25 cellular contexts compared by ENCODE assay signal in the genomic region with DNA sequence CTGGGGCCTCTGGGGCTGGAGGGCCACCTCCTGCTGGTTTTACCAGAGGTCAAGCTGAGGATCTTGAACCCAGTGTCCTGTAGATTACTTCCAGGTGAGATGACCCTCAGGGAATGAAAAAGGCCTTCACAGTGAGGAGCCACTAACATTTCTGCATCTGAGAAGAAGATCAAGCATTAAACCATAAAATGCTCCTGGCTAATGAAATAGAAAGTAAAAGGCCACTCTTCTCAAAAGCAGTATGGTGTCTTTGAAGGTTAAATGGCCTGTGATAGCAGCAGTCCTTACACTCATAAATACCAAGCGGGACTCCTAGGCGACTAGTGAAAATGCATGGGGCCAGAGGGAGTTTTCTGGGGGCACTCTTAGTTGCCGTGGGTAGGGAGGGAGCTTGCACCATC. TPM values are rescaled to one million over a fixed set of nuclear protein-coding genes. Genes with fewer than 3 reads are reported as not detected.
DNase-seq lines count a peak whose midpoint lies in the region; FAIRE-seq and TF ChIP-seq lines count a peak whose summit lies in the region.
"Had no signal": no experiment of that assay in that cellular context is flagged by ENCODE, and none has a peak within 500 bp of the region (broad histone marks: within the 10 kb centered on the region; RNA-seq: fewer than 3 reads in every experiment).

No MANE protein-coding gene starts in this region.

- H4K5ac ChIP-seq in H1 (ENCODE audit: insufficient read length, low read depth, low read length): no peak overlapping the region

- no peak overlapping the region for H3K14ac ChIP-seq in H1 (ENCODE audit: insufficient read length)

- H3K9ac ChIP-seq in H1 (replicated peaks in 1 of 4; ENCODE audit: extremely low read depth in 1 of 4, low read depth in 3 of 4, low read length in 3 of 4) (no peak overlapping the region), neural progenitor cell (no peak overlapping the region)
- H3K9ac ChIP-seq: BLaER1 had no signal

- H3K4me3 ChIP-seq in H1 (ENCODE audit: extremely low read depth in 1 of 4, insufficient read depth in 2 of 4, low read depth in 3 of 4, low read length in 4 of 4) (no peak overlapping the region), neural progenitor cell (no peak overlapping the region)
- H3K4me3 ChIP-seq: A549, BLaER1 had no signal

- peak overlapping the region; percentile 85 for H3K27ac Mint-ChIP-seq in neural progenitor cell
- H3K27ac Mint-ChIP-seq: CD14-positive monocyte, HFFc6, IgD-negative memory B cell had no signal

- peaks cover 52% of the 10 kb centered on the region for H3K4me1 Mint-ChIP-seq in neural progenitor cell

- H3K79me2 ChIP-seq in H1 (ENCODE audit: control insufficient read depth in 1 of 2, insufficient read depth in 2 of 2, low read length in 2 of 2): no peaks in the 10 kb centered on the region
- H3K79me2 ChIP-seq in neural progenitor cell (ENCODE audit: low read depth): no peaks in the 10 kb centered on the region

- no peak for FAIRE-seq in H1 (lab: Jason Lieb, UNC)
- FAIRE-seq: A549, G401.6, GM12891, GM19239, H54, HepG2, HTR-8/SVneo had no signal

- H3K23me2 ChIP-seq in H1 (ENCODE audit: low read depth, low read length): no peaks in the 10 kb centered on the region

- POLR2A ChIA-PET in H1 (lab: Charles Lee; ENCODE audit: partially characterized antibody): interaction anchor here (0.6 kb wide), 1 partner anchor 207 kb away, joined by 3 read pairs; no protein-coding TSS in a partner anchor

- no peak overlapping the region for H2BK120ac ChIP-seq in H1 (replicated peaks; ENCODE audit: low read depth, low read length)

- H3K9me3 Mint-ChIP-seq in neural progenitor cell: peaks cover 9% of the 10 kb centered on the region

- TF ChIP-seq CTCF in H1 (IDR thresholded peaks at IDR 0.05; ENCODE audit: control extremely low read depth in 1 of 3, insufficient read depth in 1 of 3, low read depth in 1 of 3, low read length in 3 of 3) (no peak), neural progenitor cell (IDR thresholded peaks at IDR 0.05) (no peak)

- H3K4me1 ChIP-seq in H1 (replicated peaks in 1 of 4; ENCODE audit: control insufficient read depth in 3 of 4, insufficient read depth in 4 of 4, low read length in 3 of 4): peaks cover 7 to 13% (median 8%) of the 10 kb centered on the region in 4 experiments; a peak in 5 of 7 replicates
- peaks cover 27% of the 10 kb centered on the region for H3K4me1 ChIP-seq in neural progenitor cell
- H3K4me1 ChIP-seq: A549 had no signal

- H3K23ac ChIP-seq in H1 (ENCODE audit: insufficient read length): no peak overlapping the region

- no peak overlapping the region for H2BK12ac ChIP-seq in H1 (ENCODE audit: low read depth, low read length)

- no peak for TF ChIP-seq POLR2A in H1 (IDR thresholded peaks at IDR 0.05; ENCODE audit: control extremely low read depth in 1 of 2, low read depth in 2 of 2, low read length in 2 of 2)

- no peak overlapping the region for H2BK15ac ChIP-seq in H1 (ENCODE audit: low read length)

- H3K36me3 ChIP-seq in H1 (ENCODE audit: control insufficient read depth in 2 of 4, insufficient read depth in 4 of 4, low read length in 3 of 4) (no peaks in the 10 kb centered on the region), neural progenitor cell (no peaks in the 10 kb centered on the region)
- H3K36me3 ChIP-seq: BLaER1 had no signal

- WGBS in H1 (ENCODE audit: extremely low coverage in 1 of 2, insufficient coverage in 1 of 2, insufficient read length in 1 of 2, insufficient replicate concordance in 2 of 2, low coverage in 1 of 2, low lambda C conversion rate in 2 of 2, missing lambda C conversion rate in 1 of 2), 2 experiments: 27% methylated on average over 3 of the region's 3 CpGs; no CpG with 5 or more reads in 1 of the 2 experiments

- H3K4ac ChIP-seq in H1 (replicated peaks; ENCODE audit: insufficient read length, low read depth, low read length): no peak overlapping the region

- no peak overlapping the region for H2AK5ac ChIP-seq in H1 (ENCODE audit: low read depth, low read length)

- 0 out of 4 replicates have a peak overlapping the region, but pooled peaks have one; percentile 24 for H3K4me2 ChIP-seq in H1 (ENCODE audit: insufficient read depth in 1 of 2, low read depth in 2 of 2, low read length in 2 of 2)
- H3K4me2 ChIP-seq in neural progenitor cell: no peak overlapping the region
- H3K4me2 ChIP-seq: A549, BLaER1 had no signal

- H2AFZ ChIP-seq in H1 (ENCODE audit: low read length): no peak overlapping the region
- no peak overlapping the region for H2AFZ ChIP-seq in neural progenitor cell (replicated peaks)

- H3K36me3 Mint-ChIP-seq in neural progenitor cell: peaks cover 4% of the 10 kb centered on the region
- H3K36me3 Mint-ChIP-seq: CD14-positive monocyte; CD4-positive, alpha-beta memory T cell; IgD-negative memory B cell had no signal

- H2BK20ac ChIP-seq in H1 (ENCODE audit: low read length): no peak overlapping the region

- H3F3A ChIP-seq in neural progenitor cell (ENCODE audit: low read depth): peaks cover 17% of the 10 kb centered on the region

- TF ChIP-seq EP300 in H1 (IDR thresholded peaks at IDR 0.05; ENCODE audit: borderline replicate concordance in 1 of 2, low read depth in 2 of 2, low read length in 2 of 2): no peak

- no peaks in the 10 kb centered on the region for H3K79me1 ChIP-seq in H1 (ENCODE audit: low read depth, low read length)

- H4K20me1 ChIP-seq in H1 (replicated peaks in 1 of 2; ENCODE audit: control insufficient read depth in 1 of 2, insufficient read depth in 2 of 2, low read length in 2 of 2) (no peaks in the 10 kb centered on the region), neural progenitor cell (ENCODE audit: low read depth) (no peaks in the 10 kb centered on the region)
- H4K20me1 ChIP-seq: BLaER1 had no signal

- no peak overlapping the region for H4K8ac ChIP-seq in H1 (ENCODE audit: extremely low read depth, insufficient read depth, low read length)

- CTCF ChIA-PET in H1 (lab: Charles Lee; ENCODE audit: partially characterized antibody): interaction anchor here (0.7 kb wide), 1 partner anchor 16 kb away, joined by 3 read pairs; no protein-coding TSS in a partner anchor

- TF ChIP-seq RAD21 in H1 (IDR thresholded peaks at IDR 0.05 in 1 of 2, conservative IDR thresholded peaks at IDR 0.05 in 1 of 2; ENCODE audit: low read depth in 2 of 2, low read length in 2 of 2): no peak

- no peak overlapping the region for H4K91ac ChIP-seq in H1 (replicated peaks; ENCODE audit: insufficient read length, low read length)

- peak; percentile 19 for DNase-seq in activated effector memory CD4-positive, alpha-beta T cell treated with anti-CD3 and anti-CD28 coated beads, Interleukin-2, amount 50 U/mL, for 16 hours
- no peak for DNase-seq in activated effector memory CD4-positive, alpha-beta T cell treated with Interleukin-2 at 50 U/mL for 16 hours
- DNase-seq in H1 (ENCODE audit: low read depth in 1 of 2, low spot score in 2 of 2): no peak
- DNase-seq in neural progenitor cell (ENCODE audit: low spot score): no peak
- no peak for DNase-seq in NCI-H2107 (lab: John Stamatoyannopoulos, UW)
- DNase-seq in NCI-H1436 (lab: John Stamatoyannopoulos, UW): no peak
- DNase-seq in cortex of kidney (lab: John Stamatoyannopoulos, UW): no peak
- DNase-seq: Calu3; CD4-positive, alpha-beta memory T cell; DMS79 treated with DMSO at 0.1 percent for 48 hours; EL; HCEC 1CT; HFFc6; KBM-7 had no signal

- peaks cover 10% of the 10 kb centered on the region for H3K27me3 Mint-ChIP-seq in neural progenitor cell (ENCODE audit: insufficient read depth, low read depth)

- no peak overlapping the region for H2BK5ac ChIP-seq in H1 (ENCODE audit: low read depth, low read length)

- H3K18ac ChIP-seq in H1 (ENCODE audit: extremely low read depth, low read length): no peak overlapping the region

- H3K9me3 ChIP-seq in H1 (ENCODE audit: insufficient read depth in 2 of 2, low read depth in 1 of 2, low read length in 1 of 2) (no peaks in the 10 kb centered on the region), neural progenitor cell (ENCODE audit: low read depth) (no peaks in the 10 kb centered on the region)
- H3K9me3 ChIP-seq: A549, BLaER1 had no signal

- H3K56ac ChIP-seq in H1 (replicated peaks; ENCODE audit: insufficient read length, low read depth, low read length): no peak overlapping the region

- H3K27ac ChIP-seq in H1 (ENCODE audit: low read depth, low read length) (no peak overlapping the region), neural progenitor cell (no peak overlapping the region)
- H3K27ac ChIP-seq: 22Rv1, A549, BLaER1 had no signal

- H3K27me3 ChIP-seq in H1 (replicated peaks in 1 of 4; ENCODE audit: control insufficient read depth in 3 of 4, extremely low read depth in 1 of 4, insufficient read depth in 3 of 4, low read length in 3 of 4) (peaks cover 1 to 24% (median 14%) of the 10 kb centered on the region in 4 experiments; a peak in 6 of 7 replicates), neural progenitor cell (no peaks in the 10 kb centered on the region)
- H3K27me3 ChIP-seq: BLaER1 had no signal

- peak overlapping the region; percentile 77 for H3K4me3 Mint-ChIP-seq in neural progenitor cell
- H3K4me3 Mint-ChIP-seq: CD14-positive monocyte; CD4-positive, alpha-beta memory T cell; HFFc6; IgD-negative memory B cell had no signal

RNA-seq across cellular contexts. Expression of a gene that starts 47.0 kb away (rescaled TPM):
- total RNA-seq in H1 (2021; fragmentation: NEBNext Ultra II Directional; extraction: Animal tissue kit (Norgen Biotek cat#: 25700)): 39.8 and 41.8 TPM in 2 replicates
- 19.9 and 49.3 TPM in 2 replicates for polyA plus RNA-seq in H1 (2011; rRNA removed)
- 22.2 TPM for polyA plus RNA-seq in H1 (2011; cell fraction: cytosol; rRNA removed)
- 36.3 TPM for polyA plus RNA-seq in H1 (2011; cell fraction: nucleus; rRNA removed)
- polyA plus RNA-seq in H1 (2012, experiment 1 of 2): 29.1 to 45.4 TPM (median 42.0 TPM) in 4 replicates
- 30.6 TPM for polyA plus RNA-seq in H1 (2012, experiment 2 of 2)
- 21.1 TPM for polyA plus RNA-seq in H1 (2013, experiment 1 of 2)
- 23.0 TPM for polyA plus RNA-seq in H1 (2013, experiment 2 of 2)
- polyA minus RNA-seq in H1 (2011; rRNA and poly(A)+ RNA removed): 10.0 and 13.8 TPM in 2 replicates
- polyA minus RNA-seq in H1 (2011; cell fraction: cytosol; rRNA and poly(A)+ RNA removed): 25.5 TPM
- 27.8 TPM for polyA minus RNA-seq in H1 (2011; cell fraction: nucleus; rRNA and poly(A)+ RNA removed)
- 41.4 and 85.1 TPM in 2 replicates for total RNA-seq in neural progenitor cell (ENCODE audit: low replicate concordance)
- total RNA-seq: CD4-positive, alpha-beta memory T cell; HepG2 had no signal
- polyA plus RNA-seq: CD4-positive, alpha-beta memory T cell; HepG2; IgD-negative memory B cell had no signal
